In the genomic region with DNA sequence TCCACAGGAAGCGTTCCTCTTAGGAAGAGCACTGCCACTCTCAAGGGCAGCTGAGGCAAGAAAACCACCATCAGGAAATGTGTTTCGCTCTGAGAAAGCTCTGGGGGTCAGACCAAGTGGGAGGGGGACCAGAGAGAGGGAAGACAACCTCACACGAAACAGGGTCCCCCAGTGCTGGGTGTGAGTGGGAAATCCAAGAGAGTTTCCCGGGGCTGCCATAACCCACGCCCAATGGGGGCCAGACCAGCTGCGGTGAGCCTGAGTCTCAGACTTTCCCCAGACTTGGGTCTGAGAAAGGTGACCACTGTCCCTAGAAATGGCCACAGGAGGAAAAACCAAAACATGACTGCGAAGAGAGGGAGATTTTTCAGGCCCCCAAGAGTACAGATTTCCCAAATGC, we compare ENCODE assay signal across 26 cellular contexts. TPM values are rescaled to one million over a fixed set of nuclear protein-coding genes. Genes with fewer than 3 reads are reported as not detected.
"Had no signal": no experiment of that assay in that cellular context is flagged by ENCODE, and none has a peak within 500 bp of the region (broad histone marks: within the 10 kb centered on the region; RNA-seq: fewer than 3 reads in every experiment).

No MANE protein-coding gene starts in this region.

- H3K36me3 ChIP-seq: breast epithelium, MG63 had no signal

- DNase-seq: activated B cell treated with CpG ODN at 0.5 μM for 24 hours; activated CD4-positive, alpha-beta T cell treated with anti-CD3 and anti-CD28 coated beads for 1 hour; activated CD4-positive, alpha-beta T cell treated with anti-CD3 and anti-CD28 coated beads, Interleukin-2, amount 10 ng/mL, durations not matched to agents 24 days and 14 days; activated CD4-positive, alpha-beta T cell treated with anti-CD3 and anti-CD28 coated beads, Interleukin-2, amount 50 U/mL, for 48 hours; activated CD8-positive, alpha-beta memory T cell treated with anti-CD3 and anti-CD28 coated beads, Interleukin-2, amount 10 ng/mL, durations not matched to agents 7 days and 5 days; activated effector memory CD4-positive, alpha-beta T cell treated with Interleukin-2 at 50 U/mL for 16 hours; activated naive CD4-positive, alpha-beta T cell; activated T-cell treated with anti-CD3 and anti-CD28 coated beads, Interleukin-2, amount 50 U/mL, for 24 hours; NCI-H1092 treated with DMSO at 0.1 percent for 48 hours; NCI-H1436; NCI-H1694 treated with DMSO at 0.1 percent for 48 hours; NCI-H2029 treated with DMSO at 0.1 percent for 48 hours; NCI-H345; NCI-H510A; NCI-H526 treated with DMSO at 0.1 percent for 48 hours; NCI-H82; RPMI8226; SHP77 treated with DMSO at 0.1 percent for 48 hours; T-cell; T-helper 2 cell; T1000 had no signal

- H3K9me3 ChIP-seq: breast epithelium, MG63 had no signal

- FAIRE-seq: TTC549 had no signal

- ATAC-seq: activated CD8-positive, alpha-beta memory T cell treated with anti-CD3 and anti-CD28 coated beads, Interleukin-2, amount 10 ng/mL, durations not matched to agents 7 days and 5 days; Panc1; T-cell had no signal

- H3K4me1 ChIP-seq: breast epithelium had no signal

- H3K4me3 ChIP-seq: breast epithelium, MG63 had no signal

RNA-seq across cellular contexts. Expression of a gene that starts 14.5 kb away (rescaled TPM):
- polyA plus RNA-seq: aorta had no signal
